Comparison of ENCODE assay signal across 8 cellular contexts in genomic region chr11:64164392-64165312, GRCh38. TPM values are rescaled to one million over a fixed set of nuclear protein-coding genes. Genes with fewer than 3 reads are reported as not detected.
DNase-seq lines count a peak whose midpoint lies in the region; ATAC-seq and TF ChIP-seq lines count a peak whose summit lies in the region.

No MANE protein-coding gene starts in this region.

- H3K27ac ChIP-seq in endodermal cell (ENCODE audit: low read depth, low read length): no peak overlapping the region

- H3K4me3 Mint-ChIP-seq in endodermal cell: peak overlapping the region; percentile 65

- peaks cover 4% of the 10 kb centered on the region for H3K4me1 ChIP-seq in endodermal cell (ENCODE audit: control insufficient read depth, insufficient read depth, low read length)

- 77 to 80% methylated on average over 9 to 19 of the region's 20 CpGs for WGBS in endodermal cell (ENCODE audit: insufficient coverage in 1 of 2, insufficient read length in 1 of 2), 2 experiments

- POLR2A ChIA-PET in GM10248 (lab: Yijun Ruan, JAX): interaction anchor here (0.6 kb wide), 1 partner anchor 9 kb away, joined by 3 read pairs; no protein-coding TSS in a partner anchor

- no peak overlapping the region for H3K9ac ChIP-seq in endodermal cell (ENCODE audit: extremely low read depth, low read length, poor library complexity, severe bottlenecking)

- H3K4me1 Mint-ChIP-seq in endodermal cell: peaks cover 9% of the 10 kb centered on the region

- in situ Hi-C loops in GM13976 (cut with MboI; ENCODE audit: low sequenced_read_pairs, unreplicated experiment): no loop called here

- H3K27me3 Mint-ChIP-seq in endodermal cell (ENCODE audit: insufficient read depth): peaks cover 12% of the 10 kb centered on the region

- H3K4me3 ChIP-seq in endodermal cell (ENCODE audit: low read length): peak overlapping the region; percentile 17

- H3K9me3 ChIP-seq in endodermal cell (ENCODE audit: control insufficient read depth, low read length): no peaks in the 10 kb centered on the region

- no peaks in the 10 kb centered on the region for H3K36me3 ChIP-seq in endodermal cell (ENCODE audit: control insufficient read depth, insufficient read depth, low read length)

- H3K27me3 ChIP-seq in endodermal cell (ENCODE audit: control insufficient read depth, insufficient read depth, low read length, poor library complexity, severe bottlenecking): no peaks in the 10 kb centered on the region

- CTCF ChIA-PET in GM10248 (lab: Yijun Ruan, JAX): interaction anchor here (1.1 to 7.6 kb wide), 5 partner anchors 13 to 165 kb away, joined by 3 to 49 read pairs (median 5); no protein-coding TSS in a partner anchor

- DNase-seq in GM13976 (ENCODE audit: low spot score) (peak; percentile 32), OCI-M1 (lab: John Stamatoyannopoulos, UW) (peak; percentile 31), endodermal cell (peak; percentile 72), omental fat pad (ENCODE audit: low spot score) (no peak), islet precursor cell (no peak), DMS79 (lab: John Stamatoyannopoulos, UW) (no peak), GM10248 (ENCODE audit: extremely low spot score) (no peak)
- no peak for DNase-seq in activated CD4-positive, alpha-beta T cell treated with anti-CD3 and anti-CD28 coated beads, Interleukin-2, amount 50 U/mL, for 1 hour

- TF ChIP-seq CTCF in GM13976 (IDR thresholded peaks at IDR 0.05; ENCODE audit: borderline replicate concordance, control extremely low read depth, extremely low read depth, insufficient read depth, missing control alignments): no peak
- no peak for TF ChIP-seq CTCF in endodermal cell (conservative IDR thresholded peaks at IDR 0.05)
- no peak for TF ChIP-seq CTCF in omental fat pad (IDR thresholded peaks at IDR 0.05)
- no peak for TF ChIP-seq CTCF in GM10248 (IDR thresholded peaks at IDR 0.05; ENCODE audit: control extremely low read depth, extremely low read depth, low read depth, missing control alignments)

- peaks cover under 1% of the 10 kb centered on the region for H3K9me3 Mint-ChIP-seq in endodermal cell

- peak; percentile 1 for ATAC-seq in omental fat pad (ENCODE audit: low FRiP score)

- no peak overlapping the region for H3K27ac Mint-ChIP-seq in endodermal cell

- peaks cover 9% of the 10 kb centered on the region for H3K36me3 Mint-ChIP-seq in endodermal cell (ENCODE audit: low read depth)

RNA-seq across cellular contexts. Expression of gene MACROD1, which starts 1.3 kb away (rescaled TPM):
- 10 to 100 TPM; 23.0 to 41.9 TPM for total RNA-seq in endodermal cell
- polyA plus RNA-seq in endodermal cell (2013, experiment 1 of 2): 26.4 TPM
- 20.9 TPM for polyA plus RNA-seq in endodermal cell (2013, experiment 2 of 2)
- 10 to 100 TPM; 13.8 to 40.9 (median 26.2) TPM for total RNA-seq in omental fat pad

RNA-seq across cellular contexts. Expression of gene STIP1, which starts 21.3 kb away (rescaled TPM):
- total RNA-seq in endodermal cell (100 to 1,000 TPM; 230 to 257 TPM), omental fat pad (100 to 1,000 TPM in 2 of 4 donors, 10 to 100 TPM in 2; 73.0 to 174 (median 135) TPM)
- polyA plus RNA-seq in endodermal cell (2013, experiment 1 of 2): 193 TPM
- 200 TPM for polyA plus RNA-seq in endodermal cell (2013, experiment 2 of 2)

RNA-seq across cellular contexts. Expression of gene FERMT3, which starts 41.9 kb away (rescaled TPM):
- 1 to 10 TPM; 4.2 to 5.3 TPM for total RNA-seq in endodermal cell
- polyA plus RNA-seq in endodermal cell (2013, experiment 1 of 2): 2.0 TPM
- polyA plus RNA-seq in endodermal cell (2013, experiment 2 of 2): 1.3 TPM
- 100 to 1,000 TPM in 1 of 4 donors, 10 to 100 TPM in 3; 35.0 to 101 (median 45.6) TPM for total RNA-seq in omental fat pad

Comparison
In these comparisons a context has a peak if more than half of its experiments do, and no peak if none do; other contexts are left out.
1. DNase-seq: peak in GM13976 (single experiment), OCI-M1 (single experiment) and endodermal cell (single experiment); none in omental fat pad (single experiment), islet precursor cell (single experiment), DMS79 (single experiment), activated CD4-positive, alpha-beta T cell treated with anti-CD3 and anti-CD28 coated beads, Interleukin-2, amount 50 U/mL, for 1 hour (single experiment) and GM10248 (single experiment).
2. RNA of gene FERMT3, which starts 41.9 kb away (total RNA-seq): 35.0 to 101 TPM in omental fat pad; 4.2 to 5.3 TPM in endodermal cell; every median in the first group is over 4 times any median in the second.